Comparison of ENCODE assay signal across 1 cellular context in genomic region chr22:17065433-17065832, GRCh38.
TF ChIP-seq lines count a peak whose summit lies in the region.

No MANE protein-coding gene starts in this region.

TF ChIP-seq in K562, 482 proteins besides CTCF, POLR2A, EP300 and RAD21:
- TF ChIP-seq ZNF277 (CRISPR knock-in tag; IDR thresholded peaks at IDR 0.05; ENCODE audit: borderline replicate concordance) (no peak), ASH1L (IDR thresholded peaks at IDR 0.05; ENCODE audit: borderline replicate concordance, low read depth, partially characterized antibody) (no peak), EP400 (IDR thresholded peaks at IDR 0.05) (no peak), POLR2AphosphoS2 (IDR thresholded peaks at IDR 0.05; ENCODE audit: low read length) (peak; percentile 41; the same call in 1 of the 2 replicates)
